In genomic region chr5:88660326-88660946, GRCh38 we compare ENCODE assay signal across 8 cellular contexts.
DNase-seq lines count a peak whose midpoint lies in the region; ATAC-seq and TF ChIP-seq lines count a peak whose summit lies in the region.

No MANE protein-coding gene starts in this region.

- intact Hi-C loops in left ventricle myocardium inferior (cut with micrococcal nuclease): no loop called here

- no peaks in the 10 kb centered on the region for H3K9me2 ChIP-seq in DOHH2 (replicated peaks; ENCODE audit: control insufficient read depth, low read length)

- H3K9me3 Mint-ChIP-seq in T-helper 2 cell treated with Interferon-gamma antibody and Interleukin-4, amounts not matched to agents 5 μg/mL and 100 μg/mL, for 36 hours: no peaks in the 10 kb centered on the region
- H3K9me3 Mint-ChIP-seq in stimulated activated naive B cell treated with anti-CD40 and anti-IgM and Interleukin-4, amounts not matched to agents 10 μg/mL and 1 μg/mL and 100 μg/mL, for 72 hours: peaks cover 2 to 3% of the 10 kb centered on the region in 2 donors

- no peak for DNase-seq in T-helper 2 cell treated with Interferon-gamma antibody and Interleukin-4, amounts not matched to agents 5 μg/mL and 100 μg/mL, for 36 hours (ENCODE audit: low spot score)
- DNase-seq in left ventricle myocardium inferior (no peak), middle frontal gyrus (ENCODE audit: extremely low spot score, low spot score) (no peak)
- DNase-seq in stimulated activated naive B cell treated with anti-CD40 and anti-IgM and Interleukin-4, amounts not matched to agents 10 μg/mL and 1 μg/mL and 100 μg/mL, for 72 hours: no peak

- H3K27me3 Mint-ChIP-seq in T-helper 2 cell treated with Interferon-gamma antibody and Interleukin-4, amounts not matched to agents 5 μg/mL and 100 μg/mL, for 36 hours (ENCODE audit: low read depth): peaks cover 71% of the 10 kb centered on the region
- H3K27me3 Mint-ChIP-seq in stimulated activated naive B cell treated with anti-CD40 and anti-IgM and Interleukin-4, amounts not matched to agents 10 μg/mL and 1 μg/mL and 100 μg/mL, for 72 hours: peaks cover 40 to 44% of the 10 kb centered on the region in 2 donors

- H3K36me3 ChIP-seq in DOHH2 (ENCODE audit: control insufficient read depth, low read length) (no peaks in the 10 kb centered on the region), left ventricle myocardium inferior (no peaks in the 10 kb centered on the region)

- H3K27me3 ChIP-seq in DOHH2 (ENCODE audit: control insufficient read depth, low read length) (peaks cover 49% of the 10 kb centered on the region), left ventricle myocardium inferior (ENCODE audit: low read depth) (peaks cover 100% of the 10 kb centered on the region)

- peak overlapping the region; percentile 34 for H3K4me3 Mint-ChIP-seq in T-helper 2 cell treated with Interferon-gamma antibody and Interleukin-4, amounts not matched to agents 5 μg/mL and 100 μg/mL, for 36 hours
- peak overlapping the region; percentile 81 to 84 for H3K4me3 Mint-ChIP-seq in stimulated activated naive B cell treated with anti-CD40 and anti-IgM and Interleukin-4, amounts not matched to agents 10 μg/mL and 1 μg/mL and 100 μg/mL, for 72 hours

- H3K36me3 Mint-ChIP-seq in T-helper 2 cell treated with Interferon-gamma antibody and Interleukin-4, amounts not matched to agents 5 μg/mL and 100 μg/mL, for 36 hours (ENCODE audit: low read depth): no peaks in the 10 kb centered on the region
- H3K36me3 Mint-ChIP-seq in stimulated activated naive B cell treated with anti-CD40 and anti-IgM and Interleukin-4, amounts not matched to agents 10 μg/mL and 1 μg/mL and 100 μg/mL, for 72 hours: no peaks in the 10 kb centered on the region

- TF ChIP-seq CTCF in DOHH2 (IDR thresholded peaks at IDR 0.05; ENCODE audit: low read depth, low read length, poor library complexity, severe bottlenecking): no peak
- TF ChIP-seq CTCF in left ventricle myocardium inferior (IDR thresholded peaks at IDR 0.05; ENCODE audit: borderline replicate concordance): no peak

- H3F3A ChIP-seq in DOHH2 (ENCODE audit: control insufficient read depth, insufficient read depth): peaks cover 33% of the 10 kb centered on the region

- peaks cover 6% of the 10 kb centered on the region for H3K79me2 ChIP-seq in DOHH2 (ENCODE audit: control insufficient read depth, low read length)

- H3K27ac ChIP-seq in DOHH2 (ENCODE audit: low read depth, low read length) (peak overlapping the region; percentile 50), left ventricle myocardium inferior (replicated peaks) (no peak overlapping the region)

- no peaks in the 10 kb centered on the region for H3K9me3 ChIP-seq in DOHH2 (ENCODE audit: control insufficient read depth, insufficient read depth, low read length)
- H3K9me3 ChIP-seq in left ventricle myocardium inferior (replicated peaks): no peaks in the 10 kb centered on the region

- H3K4me1 ChIP-seq in DOHH2 (ENCODE audit: control insufficient read depth, low read length) (peaks cover 62% of the 10 kb centered on the region), left ventricle myocardium inferior (peaks cover 10% of the 10 kb centered on the region)

- H4K20me1 ChIP-seq in DOHH2 (ENCODE audit: control insufficient read depth, insufficient read depth, low read depth, low read length): peaks cover 2% of the 10 kb centered on the region; the same call in 1 of the 2 replicates

- H3K4me2 ChIP-seq in DOHH2 (ENCODE audit: low read length): peak overlapping the region; percentile 93

- peaks cover 9% of the 10 kb centered on the region for H3K4me1 Mint-ChIP-seq in T-helper 2 cell treated with Interferon-gamma antibody and Interleukin-4, amounts not matched to agents 5 μg/mL and 100 μg/mL, for 36 hours (ENCODE audit: low read depth)
- H3K4me1 Mint-ChIP-seq in stimulated activated naive B cell treated with anti-CD40 and anti-IgM and Interleukin-4, amounts not matched to agents 10 μg/mL and 1 μg/mL and 100 μg/mL, for 72 hours: peaks cover 7 to 16% of the 10 kb centered on the region in 2 donors

- peak overlapping the region; percentile 81 for H3K4me3 ChIP-seq in DOHH2 (ENCODE audit: low read length)
- H3K4me3 ChIP-seq in left ventricle myocardium inferior: peak overlapping the region; percentile 60

- peak; percentile 33 for ATAC-seq in GM19455 (IDR thresholded peaks at IDR 0.05; ENCODE audit: unreplicated experiment)
- peak; percentile 28 for ATAC-seq in HG03457 (IDR thresholded peaks at IDR 0.05; ENCODE audit: unreplicated experiment)
- peak; percentile 60 to 78 for ATAC-seq in stimulated activated naive B cell treated with anti-CD40 and anti-IgM and Interleukin-4, amounts not matched to agents 10 μg/mL and 1 μg/mL and 100 μg/mL, for 72 hours (replicated peaks)
- ATAC-seq in GM21526 (IDR thresholded peaks at IDR 0.05; ENCODE audit: low FRiP score, unreplicated experiment): no peak

- H3K27ac Mint-ChIP-seq in T-helper 2 cell treated with Interferon-gamma antibody and Interleukin-4, amounts not matched to agents 5 μg/mL and 100 μg/mL, for 36 hours: no peak overlapping the region
- H3K27ac Mint-ChIP-seq in stimulated activated naive B cell treated with anti-CD40 and anti-IgM and Interleukin-4, amounts not matched to agents 10 μg/mL and 1 μg/mL and 100 μg/mL, for 72 hours: peak overlapping the region; percentile 69
